1 cellular context compared by ENCODE assay signal in the genomic region with DNA sequence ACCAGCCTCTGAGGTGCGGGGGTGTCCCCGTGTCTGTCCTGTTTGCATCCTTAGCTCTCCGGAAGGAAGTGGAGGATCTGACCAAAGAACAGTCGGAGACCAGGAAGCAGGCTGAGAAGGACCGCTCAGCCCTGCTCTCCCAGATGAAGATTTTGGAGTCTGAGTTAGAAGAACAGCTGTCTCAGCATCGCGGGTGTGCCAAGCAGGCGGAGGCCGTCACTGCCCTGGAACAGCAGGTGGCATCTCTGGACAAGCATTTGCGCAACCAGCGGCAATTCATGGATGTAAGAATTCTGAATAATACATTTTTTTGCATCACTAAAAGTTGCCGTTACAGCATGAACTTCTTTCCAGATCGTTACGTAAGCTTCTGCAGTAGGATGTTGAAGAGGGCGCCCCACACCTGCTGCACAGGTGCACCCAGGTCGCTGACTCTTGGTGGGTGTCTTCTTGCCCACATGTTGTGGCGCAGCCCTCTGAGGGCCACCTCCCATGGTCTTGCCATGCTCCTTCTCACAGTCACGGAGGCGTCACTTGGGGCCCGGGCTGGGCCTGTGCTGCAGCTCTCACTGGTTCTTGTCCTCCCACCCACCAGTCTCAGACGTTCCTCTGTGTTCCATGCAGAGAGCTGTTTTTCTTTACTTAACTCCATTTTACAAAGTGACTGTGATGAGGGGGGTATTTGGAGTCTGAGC.
TF ChIP-seq lines count a peak whose summit lies in the region.

No MANE protein-coding gene starts in this region.

TF ChIP-seq in GM23338, 12 proteins besides CTCF, POLR2A, EP300 and RAD21 (continued from another document):
- TF ChIP-seq, protein P1, sequence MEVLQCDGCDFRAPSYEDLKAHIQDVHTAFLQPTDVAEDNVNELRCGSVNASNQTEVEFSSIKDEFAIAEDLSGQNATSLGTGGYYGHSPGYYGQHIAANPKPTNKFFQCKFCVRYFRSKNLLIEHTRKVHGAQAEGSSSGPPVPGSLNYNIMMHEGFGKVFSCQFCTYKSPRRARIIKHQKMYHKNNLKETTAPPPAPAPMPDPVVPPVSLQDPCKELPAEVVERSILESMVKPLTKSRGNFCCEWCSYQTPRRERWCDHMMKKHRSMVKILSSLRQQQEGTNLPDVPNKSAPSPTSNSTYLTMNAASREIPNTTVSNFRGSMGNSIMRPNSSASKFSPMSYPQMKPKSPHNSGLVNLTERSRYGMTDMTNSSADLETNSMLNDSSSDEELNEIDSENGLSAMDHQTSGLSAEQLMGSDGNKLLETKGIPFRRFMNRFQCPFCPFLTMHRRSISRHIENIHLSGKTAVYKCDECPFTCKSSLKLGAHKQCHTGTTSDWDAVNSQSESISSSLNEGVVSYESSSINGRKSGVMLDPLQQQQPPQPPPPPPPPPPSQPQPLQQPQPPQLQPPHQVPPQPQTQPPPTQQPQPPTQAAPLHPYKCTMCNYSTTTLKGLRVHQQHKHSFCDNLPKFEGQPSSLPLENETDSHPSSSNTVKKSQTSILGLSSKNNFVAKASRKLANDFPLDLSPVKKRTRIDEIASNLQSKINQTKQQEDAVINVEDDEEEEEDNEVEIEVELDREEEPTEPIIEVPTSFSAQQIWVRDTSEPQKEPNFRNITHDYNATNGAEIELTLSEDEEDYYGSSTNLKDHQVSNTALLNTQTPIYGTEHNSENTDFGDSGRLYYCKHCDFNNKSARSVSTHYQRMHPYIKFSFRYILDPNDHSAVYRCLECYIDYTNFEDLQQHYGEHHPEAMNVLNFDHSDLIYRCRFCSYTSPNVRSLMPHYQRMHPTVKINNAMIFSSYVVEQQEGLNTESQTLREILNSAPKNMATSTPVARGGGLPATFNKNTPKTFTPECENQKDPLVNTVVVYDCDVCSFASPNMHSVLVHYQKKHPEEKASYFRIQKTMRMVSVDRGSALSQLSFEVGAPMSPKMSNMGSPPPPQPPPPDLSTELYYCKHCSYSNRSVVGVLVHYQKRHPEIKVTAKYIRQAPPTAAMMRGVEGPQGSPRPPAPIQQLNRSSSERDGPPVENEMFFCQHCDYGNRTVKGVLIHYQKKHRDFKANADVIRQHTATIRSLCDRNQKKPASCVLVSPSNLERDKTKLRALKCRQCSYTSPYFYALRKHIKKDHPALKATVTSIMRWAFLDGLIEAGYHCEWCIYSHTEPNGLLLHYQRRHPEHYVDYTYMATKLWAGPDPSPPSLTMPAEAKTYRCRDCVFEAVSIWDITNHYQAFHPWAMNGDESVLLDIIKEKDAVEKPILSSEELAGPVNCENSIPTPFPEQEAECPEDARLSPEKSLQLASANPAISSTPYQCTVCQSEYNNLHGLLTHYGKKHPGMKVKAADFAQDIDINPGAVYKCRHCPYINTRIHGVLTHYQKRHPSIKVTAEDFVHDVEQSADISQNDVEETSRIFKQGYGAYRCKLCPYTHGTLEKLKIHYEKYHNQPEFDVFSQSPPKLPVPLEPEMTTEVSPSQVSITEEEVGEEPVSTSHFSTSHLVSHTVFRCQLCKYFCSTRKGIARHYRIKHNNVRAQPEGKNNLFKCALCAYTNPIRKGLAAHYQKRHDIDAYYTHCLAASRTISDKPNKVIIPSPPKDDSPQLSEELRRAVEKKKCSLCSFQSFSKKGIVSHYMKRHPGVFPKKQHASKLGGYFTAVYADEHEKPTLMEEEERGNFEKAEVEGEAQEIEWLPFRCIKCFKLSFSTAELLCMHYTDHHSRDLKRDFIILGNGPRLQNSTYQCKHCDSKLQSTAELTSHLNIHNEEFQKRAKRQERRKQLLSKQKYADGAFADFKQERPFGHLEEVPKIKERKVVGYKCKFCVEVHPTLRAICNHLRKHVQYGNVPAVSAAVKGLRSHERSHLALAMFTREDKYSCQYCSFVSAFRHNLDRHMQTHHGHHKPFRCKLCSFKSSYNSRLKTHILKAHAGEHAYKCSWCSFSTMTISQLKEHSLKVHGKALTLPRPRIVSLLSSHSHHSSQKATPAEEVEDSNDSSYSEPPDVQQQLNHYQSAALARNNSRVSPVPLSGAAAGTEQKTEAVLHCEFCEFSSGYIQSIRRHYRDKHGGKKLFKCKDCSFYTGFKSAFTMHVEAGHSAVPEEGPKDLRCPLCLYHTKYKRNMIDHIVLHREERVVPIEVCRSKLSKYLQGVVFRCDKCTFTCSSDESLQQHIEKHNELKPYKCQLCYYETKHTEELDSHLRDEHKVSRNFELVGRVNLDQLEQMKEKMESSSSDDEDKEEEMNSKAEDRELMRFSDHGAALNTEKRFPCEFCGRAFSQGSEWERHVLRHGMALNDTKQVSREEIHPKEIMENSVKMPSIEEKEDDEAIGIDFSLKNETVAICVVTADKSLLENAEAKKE (CRISPR knock-in tag; IDR thresholded peaks at IDR 0.05): no peak
